1 cellular context compared by ENCODE assay signal in genomic region chr3:107545680-107546120, GRCh38.
TF ChIP-seq lines count a peak whose summit lies in the region.

No MANE protein-coding gene starts in this region.

TF ChIP-seq in IMR-90, 13 proteins besides CTCF, POLR2A, EP300 and RAD21:
- TF ChIP-seq NFE2L2 (IDR thresholded peaks at IDR 0.05; ENCODE audit: low read depth, low read length), result no peak
- TF ChIP-seq MAFK (IDR thresholded peaks at IDR 0.05; ENCODE audit: low read depth, low read length), result no peak
- TF ChIP-seq USF2 (IDR thresholded peaks at IDR 0.05; ENCODE audit: low read depth, low read length), result no peak
- TF ChIP-seq SMC3 (IDR thresholded peaks at IDR 0.05; ENCODE audit: low read depth, low read length), result no peak
- TF ChIP-seq CHD1 (IDR thresholded peaks at IDR 0.05; ENCODE audit: low read depth, low read length), result no peak
- no peak for TF ChIP-seq CEBPB (IDR thresholded peaks at IDR 0.05; ENCODE audit: low read depth, low read length)
- TF ChIP-seq BHLHE40 (IDR thresholded peaks at IDR 0.05; ENCODE audit: low read depth, low read length), result no peak
- TF ChIP-seq MAZ (IDR thresholded peaks at IDR 0.05; ENCODE audit: borderline replicate concordance, low read depth, low read length), result no peak
- TF ChIP-seq ELK1 (IDR thresholded peaks at IDR 0.05; ENCODE audit: borderline replicate concordance, low read depth, low read length), result no peak
- no peak for TF ChIP-seq RCOR1 (IDR thresholded peaks at IDR 0.05; ENCODE audit: insufficient replicate concordance, low read length)
- TF ChIP-seq RFX5 (IDR thresholded peaks at IDR 0.05; ENCODE audit: low read depth, low read length), result no peak
- no peak for TF ChIP-seq MXI1 (IDR thresholded peaks at IDR 0.05; ENCODE audit: borderline replicate concordance, low read depth, low read length)
- no peak for TF ChIP-seq FOS (IDR thresholded peaks at IDR 0.05; ENCODE audit: low read depth, low read length)
